ENCODE assay signal across 1 cellular context in genomic region chr19:40742477-40742876, GRCh38.
TF ChIP-seq lines count a peak whose summit lies in the region.

No MANE protein-coding gene starts in this region.

TF ChIP-seq in HepG2, 621 proteins besides CTCF, POLR2A, EP300 and RAD21:
- TF ChIP-seq AGO2 (optimal IDR thresholded peaks at IDR 0.05; ENCODE audit: low read depth, low read length) (peak; percentile 85), PTBP1 (IDR thresholded peaks at IDR 0.05; ENCODE audit: low read depth, low read length, poor library complexity, severe bottlenecking) (no peak), RBFOX2 (IDR thresholded peaks at IDR 0.05; ENCODE audit: low read depth, low read length) (peak; percentile 48; the same call in 1 of the 2 replicates), ZNF768 (CRISPR knock-in tag; IDR thresholded peaks at IDR 0.05) (peak; percentile 26; the same call in 1 of the 2 replicates)
